In genomic region chrX:99938464-99938863, GRCh38 we compare ENCODE assay signal across 9 cellular contexts.
"Had no signal": no experiment of that assay in that cellular context is flagged by ENCODE, and none has a peak within 500 bp of the region (broad histone marks: within the 10 kb centered on the region; RNA-seq: fewer than 3 reads in every experiment).

No MANE protein-coding gene starts in this region.

- H3K36me3 Mint-ChIP-seq: IgD-negative memory B cell had no signal

- H3K4me3 Mint-ChIP-seq: HFFc6, IgD-negative memory B cell had no signal

- H3K9me3 ChIP-seq: HAP-1 had no signal

- ATAC-seq: HCT116, HepG2 had no signal

- H3K27ac ChIP-seq: GM23248, HL-60 had no signal

- H3K36me3 ChIP-seq: HAP-1 had no signal

- H3K27me3 Mint-ChIP-seq: IgD-negative memory B cell had no signal

- H3K4me1 ChIP-seq: HAP-1 had no signal

- H3K27ac Mint-ChIP-seq: HFFc6, IgD-negative memory B cell had no signal

- DNase-seq: GM23248, GOT3, H7, HFFc6 had no signal

- H3K4me3 ChIP-seq: GM23248, HAP-1 had no signal

- H3K4me1 Mint-ChIP-seq: IgD-negative memory B cell had no signal
